In the genomic region with DNA sequence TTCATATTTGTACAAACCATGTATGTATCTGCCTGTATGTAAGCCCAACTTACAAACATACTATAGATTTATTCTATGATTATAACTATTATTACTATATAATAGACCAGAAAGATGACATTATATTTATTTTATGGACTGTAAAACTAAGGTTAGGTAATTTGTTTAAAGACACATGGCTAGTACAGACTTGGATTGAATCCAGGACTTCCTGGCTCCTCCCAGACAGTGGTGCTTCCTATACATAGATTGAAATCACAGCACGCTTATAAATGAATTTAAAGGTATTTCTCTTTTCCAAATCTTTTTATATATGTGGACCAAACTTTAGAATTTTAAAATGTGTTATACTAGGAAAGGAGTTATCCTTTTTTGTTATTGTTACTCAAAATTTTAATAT, we compare ENCODE assay signal across 28 cellular contexts.
"Had no signal": no experiment of that assay in that cellular context is flagged by ENCODE, and none has a peak within 500 bp of the region (broad histone marks: within the 10 kb centered on the region; RNA-seq: fewer than 3 reads in every experiment).

No MANE protein-coding gene starts in this region.

- H3K4me1 Mint-ChIP-seq: activated naive CD8-positive, alpha-beta T cell treated with anti-CD3 and anti-CD28 coated beads for 36 hours had no signal

- H3K36me3 ChIP-seq: adrenal gland, right lobe of liver had no signal

- H3K4me1 ChIP-seq: body of pancreas, esophagus squamous epithelium, testis, transverse colon had no signal

- H3K4me3 ChIP-seq: adrenal gland, body of pancreas, esophagus squamous epithelium, left ventricle myocardium inferior, lung, mucosa of descending colon, right lobe of liver, testis, transverse colon had no signal

- DNase-seq: activated CD4-positive, alpha-beta T cell treated with anti-CD3 and anti-CD28 coated beads for 48 hours; activated CD4-positive, alpha-beta T cell treated with anti-CD3 and anti-CD28 coated beads, Interleukin-2, amount 50 U/mL, for 48 hours; activated CD8-positive, alpha-beta memory T cell treated with anti-CD3 and anti-CD28 coated beads for 24 hours; activated effector memory CD4-positive, alpha-beta T cell treated with anti-CD3 and anti-CD28 coated beads, Interleukin-2, amount 50 U/mL, for 16 hours; activated naive CD4-positive, alpha-beta T cell treated with anti-CD3 and anti-CD28 coated beads for 36 hours; activated naive CD8-positive, alpha-beta T cell treated with anti-CD3 and anti-CD28 coated beads for 36 hours; activated T-cell treated with anti-CD3 and anti-CD28 coated beads, Interleukin-2, amount 50 U/mL, for 1 hour; adrenal gland; aorta; body of pancreas; effector CD8-positive, alpha-beta T cell; esophagus squamous epithelium; foreskin melanocyte; left ventricle myocardium inferior; mucosa of descending colon; right lobe of liver; stimulated activated CD4-positive, alpha-beta T cell treated with anti-CD3 and anti-CD28 coated beads, Interleukin-12 subunit alpha, Interleukin-12 subunit beta, amount 100 ng/mL, for 4 hours; stimulated activated CD4-positive, alpha-beta T cell treated with anti-CD3 and anti-CD28 coated beads, Interleukin-4, amount 100 ng/mL, for 1 hour; stimulated activated naive CD8-positive, alpha-beta T cell treated with anti-CD3 and anti-CD28 coated beads, Interleukin-15, Interleukin-2, amounts not matched to agents 100 U/mL and 50 U/mL, for 24 hours; testis; transverse colon had no signal

- H3K27me3 Mint-ChIP-seq: activated naive CD8-positive, alpha-beta T cell treated with anti-CD3 and anti-CD28 coated beads for 36 hours; natural killer cell treated with Interleukin-12 subunit alpha and Interleukin-12 subunit beta and Interleukin-15 and Interleukin-18, amount 100 ng/mL, for 72 hours; progenitor cell of endocrine pancreas had no signal

- H3K27me3 ChIP-seq: adrenal gland, esophagus squamous epithelium, right lobe of liver, testis, transverse colon had no signal

- H3K9me3 Mint-ChIP-seq: activated naive CD4-positive, alpha-beta T cell treated with anti-CD3 and anti-CD28 coated beads for 36 hours; activated T-helper 1 cell treated with anti-CD3 and anti-CD28 coated beads, Interleukin-12 subunit alpha, Interleukin-12 subunit beta, Interleukin-2, Interleukin-4 antibody, amounts not matched to agents 30 ng/mL and 10 ng/mL and 1 ng/mL, durations not matched to agents 14 hours and 24 hours and 36 hours; natural killer cell treated with Interleukin-12 subunit alpha and Interleukin-12 subunit beta and Interleukin-15 and Interleukin-18, amount 100 ng/mL, for 72 hours had no signal

- ATAC-seq: body of pancreas; mucosa of descending colon; natural killer cell treated with Interleukin-12 subunit alpha and Interleukin-12 subunit beta and Interleukin-15 and Interleukin-18, amount 100 ng/mL, for 72 hours; right lobe of liver; stimulated activated naive CD8-positive, alpha-beta T cell treated with anti-CD3 and anti-CD28 coated beads, Interleukin-15, Interleukin-2, amounts not matched to agents 100 U/mL and 50 U/mL, for 24 hours had no signal

- H3K36me3 Mint-ChIP-seq: natural killer cell treated with Interleukin-12 subunit alpha and Interleukin-12 subunit beta and Interleukin-15 and Interleukin-18, amount 100 ng/mL, for 72 hours had no signal

- H3K4me3 Mint-ChIP-seq: activated naive CD4-positive, alpha-beta T cell treated with anti-CD3 and anti-CD28 coated beads for 36 hours; activated naive CD8-positive, alpha-beta T cell treated with anti-CD3 and anti-CD28 coated beads for 36 hours; activated T-helper 1 cell treated with anti-CD3 and anti-CD28 coated beads, Interleukin-12 subunit alpha, Interleukin-12 subunit beta, Interleukin-2, Interleukin-4 antibody, amounts not matched to agents 30 ng/mL and 10 ng/mL and 1 ng/mL, durations not matched to agents 14 hours and 24 hours and 36 hours; natural killer cell treated with Interleukin-12 subunit alpha and Interleukin-12 subunit beta and Interleukin-15 and Interleukin-18, amount 100 ng/mL, for 72 hours had no signal

- H3K27ac ChIP-seq: adrenal gland, body of pancreas, epithelial cell of prostate, esophagus squamous epithelium, left ventricle myocardium inferior, right lobe of liver, testis, transverse colon, VCaP had no signal

- H3K27ac Mint-ChIP-seq: activated naive CD4-positive, alpha-beta T cell treated with anti-CD3 and anti-CD28 coated beads for 36 hours; activated naive CD8-positive, alpha-beta T cell treated with anti-CD3 and anti-CD28 coated beads for 36 hours; activated T-helper 1 cell treated with anti-CD3 and anti-CD28 coated beads, Interleukin-12 subunit alpha, Interleukin-12 subunit beta, Interleukin-2, Interleukin-4 antibody, amounts not matched to agents 30 ng/mL and 10 ng/mL and 1 ng/mL, durations not matched to agents 14 hours and 24 hours and 36 hours; natural killer cell treated with Interleukin-12 subunit alpha and Interleukin-12 subunit beta and Interleukin-15 and Interleukin-18, amount 100 ng/mL, for 72 hours; progenitor cell of endocrine pancreas had no signal

- H3K9me3 ChIP-seq: body of pancreas, esophagus squamous epithelium, mucosa of descending colon, right lobe of liver, testis, transverse colon had no signal

- FAIRE-seq: endometrium had no signal
